In the genomic region with DNA sequence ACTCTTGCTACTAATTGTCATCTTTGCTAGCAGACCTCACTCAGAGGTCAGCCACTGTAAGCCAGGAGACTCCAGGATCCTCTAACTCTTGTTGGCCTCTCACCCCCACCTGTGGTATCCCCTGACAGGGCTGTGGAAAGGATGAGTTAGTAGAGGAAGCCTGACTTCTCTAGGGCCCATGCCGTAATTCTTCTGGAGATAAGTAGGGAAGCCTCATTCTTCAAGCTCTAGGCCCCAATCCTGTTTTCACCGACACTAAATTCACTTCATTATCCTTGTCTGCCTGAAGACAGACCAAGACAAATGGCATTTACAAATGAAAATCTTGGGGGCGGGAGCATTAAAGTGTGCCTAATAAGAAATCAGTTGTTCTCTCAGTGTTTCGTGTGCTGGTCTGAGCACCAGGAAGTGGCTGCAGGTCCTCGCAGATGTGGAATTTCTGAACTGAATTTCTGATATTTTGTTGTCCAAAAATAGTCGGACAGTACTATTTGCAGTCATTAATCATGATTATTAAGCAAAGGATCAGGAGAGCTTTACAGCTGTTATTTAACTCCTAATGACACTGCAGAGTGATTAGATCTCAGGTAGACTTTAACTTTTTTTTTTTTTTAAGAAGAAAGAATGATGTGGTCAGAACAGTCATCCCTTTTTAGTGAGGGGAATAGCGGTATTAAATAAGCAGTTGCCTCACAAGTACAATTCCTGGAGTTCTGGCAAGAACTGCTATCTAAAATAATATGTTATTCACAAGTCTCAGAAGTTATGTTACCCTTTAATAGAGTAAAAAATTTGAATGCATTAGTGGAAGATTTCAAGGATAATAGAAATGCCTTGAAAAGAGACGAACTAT, we compare ENCODE assay signal across 21 cellular contexts. TPM values are rescaled to one million over a fixed set of nuclear protein-coding genes. Genes with fewer than 3 reads are reported as not detected.
DNase-seq lines count a peak whose midpoint lies in the region; ATAC-seq and TF ChIP-seq lines count a peak whose summit lies in the region.
"Had no signal": no experiment of that assay in that cellular context is flagged by ENCODE, and none has a peak within 500 bp of the region (broad histone marks: within the 10 kb centered on the region; RNA-seq: fewer than 3 reads in every experiment).

No MANE protein-coding gene starts in this region.

- intact Hi-C loops in ascending aorta (cut with DNase I) = loop anchor here (5.0 kb wide), 2 partner anchors 48 to 188 kb away; no protein-coding TSS in a partner anchor
- intact Hi-C loops in right lobe of liver (cut with DNase I) = no loop called here

- WGBS in right lobe of liver (ENCODE audit: insufficient coverage, low coverage, low lambda C conversion rate, missing lambda C conversion rate) = 70% methylated on average over 8 of the region's 8 CpGs

- peak in 2 of 3 experiments; percentile 12 to 69 for DNase-seq in NCI-H1417 (lab: John Stamatoyannopoulos, UW)
- DNase-seq in NCI-H1417 treated with DMSO at 0.1 percent for 48 hours (lab: John Stamatoyannopoulos, UW) = no peak
- DNase-seq in ascending aorta (ENCODE audit: low spot score in 2 of 2) = no peak
- DNase-seq in left kidney (ENCODE audit: low read depth, low spot score) = peak; percentile 92
- DNase-seq in thoracic aorta (ENCODE audit: low spot score) = no peak
- DNase-seq in ACHN = no peak
- DNase-seq in right lobe of liver = no peak
- no peak for DNase-seq in GF-D8 (lab: John Stamatoyannopoulos, UW)
- DNase-seq: activated CD4-positive, alpha-beta T cell treated with anti-CD3 and anti-CD28 coated beads, Interleukin-2, amount 10 ng/mL, durations not matched to agents 7 days and 5 days; activated effector memory CD4-positive, alpha-beta T cell treated with anti-CD3 and anti-CD28 coated beads, Interleukin-2, amount 50 U/mL, for 16 hours; DMS153; glutamatergic neuron; naive B cell; NCI-H187; stimulated activated CD4-positive, alpha-beta T cell treated with anti-CD3 and anti-CD28 coated beads, Interleukin-4, amount 100 ng/mL, for 1 hour; stimulated activated naive CD8-positive, alpha-beta T cell treated with anti-CD3 and anti-CD28 coated beads, Interleukin-15, amount 100 ng/mL, for 72 hours; T-helper 1 cell had no signal

- H3K9me3 ChIP-seq in ascending aorta (no peaks in the 10 kb centered on the region), thoracic aorta (no peaks in the 10 kb centered on the region), right lobe of liver (no peaks in the 10 kb centered on the region)

- TF ChIP-seq POLR2A in right lobe of liver (IDR thresholded peaks at IDR 0.05) = no peak

- peaks cover 0 to 49% of the 10 kb centered on the region in 2 donors for H3K4me1 ChIP-seq in ascending aorta
- H3K4me1 ChIP-seq in thoracic aorta (ENCODE audit: control insufficient read depth in 1 of 2, low read depth in 2 of 2) = peaks cover 31 to 58% of the 10 kb centered on the region in 2 donors
- H3K4me1 ChIP-seq in right lobe of liver = no peaks in the 10 kb centered on the region

- no peaks in the 10 kb centered on the region for H3K27me3 ChIP-seq in ascending aorta
- H3K27me3 ChIP-seq in thoracic aorta (replicated peaks; ENCODE audit: insufficient read depth) = no peaks in the 10 kb centered on the region
- no peaks in the 10 kb centered on the region for H3K27me3 ChIP-seq in right lobe of liver
- H3K27me3 ChIP-seq: cardiac muscle cell had no signal

- H3K4me3 ChIP-seq in ascending aorta = peak overlapping the region; percentile 12 to 49
- peak overlapping the region; percentile 62 for H3K4me3 ChIP-seq in thoracic aorta
- H3K4me3 ChIP-seq in right lobe of liver = no peak overlapping the region
- H3K4me3 ChIP-seq: cardiac muscle cell, skin epidermis had no signal

- H3K27ac ChIP-seq in ascending aorta (peak overlapping the region; percentile 65 to 72), thoracic aorta (peak overlapping the region; percentile 70 to 71), right lobe of liver (no peak overlapping the region)
- H3K27ac ChIP-seq: 22Rv1, C4-2B, cardiac muscle cell had no signal

- TF ChIP-seq CTCF in ascending aorta (IDR thresholded peaks at IDR 0.05) (no peak), thoracic aorta (IDR thresholded peaks at IDR 0.05) (no peak), right lobe of liver (IDR thresholded peaks at IDR 0.05) (no peak)

- H3K36me3 ChIP-seq in ascending aorta (no peaks in the 10 kb centered on the region), thoracic aorta (no peaks in the 10 kb centered on the region), right lobe of liver (no peaks in the 10 kb centered on the region)
- H3K36me3 ChIP-seq: cardiac muscle cell had no signal

- ATAC-seq in thoracic aorta (ENCODE audit: insufficient number of reproducible peaks, low FRiP score, low read depth) = no peak
- no peak for ATAC-seq in right lobe of liver
- ATAC-seq: stimulated activated naive CD8-positive, alpha-beta T cell treated with anti-CD3 and anti-CD28 coated beads, Interleukin-15, amount 100 ng/mL, for 72 hours had no signal

- in situ Hi-C loops in ACHN (cut with HindIII; ENCODE audit: low pct_ligation_motif_present, low pct_unique_long_range_greater_than_20kb, low sequenced_read_pairs) = no loop called here

RNA-seq across cellular contexts. Expression of a gene that starts 58.3 kb away (rescaled TPM):
- total RNA-seq in ascending aorta (65.8 TPM), thoracic aorta (100 to 1,000 TPM; 149 to 186 TPM), right lobe of liver (10 to 100 TPM in 2 of 6 experiments, 1 to 10 TPM in 4; 6.3 to 11.5 (median 8.3) TPM)

Comparison
In these comparisons a context has a peak if more than half of its experiments do, and no peak if none do; other contexts are left out.
1. DNase-seq: peak in NCI-H1417 (2 of 3) and left kidney (single experiment); none in NCI-H1417 treated with DMSO at 0.1 percent for 48 hours (single experiment), ascending aorta (0 of 2), thoracic aorta (single experiment), ACHN (single experiment), right lobe of liver (0 of 3) and GF-D8 (single experiment).
2. H3K27ac ChIP-seq: peak in ascending aorta (2 of 2) and thoracic aorta (2 of 2); none in right lobe of liver (0 of 3).
3. H3K4me3 ChIP-seq: peak in ascending aorta (2 of 2) and thoracic aorta (single experiment); none in right lobe of liver (0 of 3).